In genomic region chr4:113057891-113058290, GRCh38 we compare ENCODE assay signal across 14 cellular contexts. TPM values are rescaled to one million over a fixed set of nuclear protein-coding genes. Genes with fewer than 3 reads are reported as not detected.
A peak's percentile ranks its signal among the peaks of the same experiment; 100 is the strongest.
DNase-seq lines count a peak whose midpoint lies in the region; ATAC-seq and TF ChIP-seq lines count a peak whose summit lies in the region.
"Had no signal": no experiment of that assay in that cellular context is flagged by ENCODE, and none has a peak within 500 bp of the region (broad histone marks: within the 10 kb centered on the region; RNA-seq: fewer than 3 reads in every experiment).

No MANE protein-coding gene starts in this region.

- H3K9me3 ChIP-seq in A673 (ENCODE audit: low read depth, low read length, poor library complexity, severe bottlenecking), result no peaks in the 10 kb centered on the region
- H3K9me3 ChIP-seq: BLaER1 treated with 17β-estradiol and CSF1 and Interleukin-3, amounts not matched to agents 10 nM and 100 nM; esophagus muscularis mucosa; stomach had no signal

- CTCF ChIA-PET in A673 (lab: Charles Lee), result no interaction called here

- H3K36me3 ChIP-seq in A673 (ENCODE audit: insufficient read depth, low read length, poor library complexity, severe bottlenecking), result no peaks in the 10 kb centered on the region
- H3K36me3 ChIP-seq: BLaER1 treated with 17β-estradiol and CSF1 and Interleukin-3, amounts not matched to agents 10 nM and 100 nM; esophagus muscularis mucosa; stomach had no signal

- POLR2A ChIA-PET in A673 (lab: Charles Lee; ENCODE audit: low non-redundant PET), result no interaction called here

- intact Hi-C loops in A673 (cut with micrococcal nuclease; ENCODE audit: unreplicated experiment), result no loop called here

- no TSS peak for BruUV-seq in A673 (replicated peaks; lab: Mats Ljungman, UMichigan)

- ATAC-seq in HG03045 (IDR thresholded peaks at IDR 0.05; ENCODE audit: unreplicated experiment) (no peak), HG03280 (IDR thresholded peaks at IDR 0.05; ENCODE audit: unreplicated experiment) (no peak)
- ATAC-seq: K562 had no signal

- H3K27ac ChIP-seq in A673 (ENCODE audit: low read depth, low read length, poor library complexity, severe bottlenecking), result no peak overlapping the region
- H3K27ac ChIP-seq: BLaER1 treated with 17β-estradiol and CSF1 and Interleukin-3, amounts not matched to agents 10 nM and 100 nM; esophagus muscularis mucosa; stomach; VCaP had no signal

- DNase-seq in DMS153 (lab: John Stamatoyannopoulos, UW) (peak; percentile 90), LHCN-M2 (ENCODE audit: low read depth) (peak; percentile 77), SW480 (ENCODE audit: low spot score) (peak; percentile 45), islet precursor cell (peak; percentile 54), A673 (ENCODE audit: low spot score) (no peak), mesenteric fat pad (ENCODE audit: low spot score) (no peak)
- DNase-seq: NCI-H2171 treated with DMSO at 0.1 percent for 48 hours, stomach had no signal

- no peak for TF ChIP-seq CTCF in A673 (conservative IDR thresholded peaks at IDR 0.05; ENCODE audit: low read depth, low read length)

- H3K4me1 ChIP-seq in A673 (ENCODE audit: insufficient read depth, low read length, poor library complexity, severe bottlenecking), result no peaks in the 10 kb centered on the region
- H3K4me1 ChIP-seq: stomach had no signal

- no peaks in the 10 kb centered on the region for H3K27me3 ChIP-seq in A673 (replicated peaks; ENCODE audit: insufficient read depth, low read depth, low read length, poor library complexity)
- H3K27me3 ChIP-seq: BLaER1 treated with 17β-estradiol and CSF1 and Interleukin-3, amounts not matched to agents 10 nM and 100 nM; esophagus muscularis mucosa; stomach had no signal

- H3K4me3 ChIP-seq in A673 (ENCODE audit: low read depth, low read length, poor library complexity, severe bottlenecking), result no peak overlapping the region
- H3K4me3 ChIP-seq: BLaER1 treated with 17β-estradiol and CSF1 and Interleukin-3, amounts not matched to agents 10 nM and 100 nM; esophagus muscularis mucosa; K562; stomach had no signal

RNA-seq across cellular contexts. Expression of gene ANK2, which starts 8.4 kb away (rescaled TPM):
- 16.2 and 19.5 TPM in 2 replicates for total RNA-seq in LHCN-M2 (2014; rRNA removed)
- polyA plus RNA-seq in LHCN-M2 (2012), result 6.6 TPM
- total RNA-seq in A673 (2021), result 11.8 and 12.7 TPM in 2 replicates
- total RNA-seq in mesenteric fat pad, result 97.0 TPM
- polyA plus RNA-seq: K562 had no signal

Comparison
In these comparisons a context has a peak if more than half of its experiments do, and no peak if none do; other contexts are left out.
1. DNase-seq: peak in DMS153 (single experiment), LHCN-M2 (single experiment), SW480 (single experiment) and islet precursor cell (single experiment); none in A673 (single experiment) and mesenteric fat pad (single experiment).